In the genomic region with DNA sequence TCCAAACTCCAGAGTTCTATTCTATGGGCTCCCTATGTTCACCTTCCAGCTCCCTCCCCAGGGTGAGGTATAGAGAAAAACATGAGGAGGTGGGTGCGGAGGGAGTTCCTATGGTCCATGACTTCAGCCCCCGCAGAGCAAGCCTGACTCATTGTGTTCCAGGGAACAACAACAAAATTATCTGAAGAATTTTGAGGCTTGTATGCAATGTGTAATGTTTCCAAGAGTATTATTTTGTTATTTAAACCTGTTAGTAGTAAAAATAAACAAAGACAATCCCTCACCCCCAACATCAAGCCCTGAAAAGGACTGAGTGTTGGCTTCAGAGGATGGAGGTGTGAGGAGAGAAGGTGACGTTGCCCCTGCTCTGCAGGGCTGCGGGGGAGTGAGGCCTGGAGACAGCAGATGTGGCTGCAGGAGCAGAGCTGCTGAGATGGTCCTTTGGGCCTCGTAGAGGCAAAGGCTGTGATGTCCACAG, we compare ENCODE assay signal across 16 cellular contexts. TPM values are rescaled to one million over a fixed set of nuclear protein-coding genes. Genes with fewer than 3 reads are reported as not detected.
DNase-seq lines count a peak whose midpoint lies in the region; ATAC-seq and TF ChIP-seq lines count a peak whose summit lies in the region.
"Had no signal": no experiment of that assay in that cellular context is flagged by ENCODE, and none has a peak within 500 bp of the region (broad histone marks: within the 10 kb centered on the region; RNA-seq: fewer than 3 reads in every experiment).

No MANE protein-coding gene starts in this region.

- TF ChIP-seq CTCF in RWPE2 (IDR thresholded peaks at IDR 0.05; ENCODE audit: poor library complexity, severe bottlenecking) (no peak), esophagus muscularis mucosa (IDR thresholded peaks at IDR 0.05) (no peak)

- ATAC-seq in RWPE2 (ENCODE audit: low read depth) (peak; percentile 54), GM19035 (IDR thresholded peaks at IDR 0.05; ENCODE audit: unreplicated experiment) (no peak), HG03571 (IDR thresholded peaks at IDR 0.05; ENCODE audit: unreplicated experiment) (no peak)
- ATAC-seq: activated naive CD4-positive, alpha-beta T cell treated with anti-CD3 and anti-CD28 coated beads, Interleukin-2, amount 50 U/mL, for 72 hours; psoas muscle had no signal

- no peaks in the 10 kb centered on the region for H3K27me3 ChIP-seq in RWPE2 (ENCODE audit: insufficient read depth, poor library complexity, severe bottlenecking)
- H3K27me3 ChIP-seq in esophagus muscularis mucosa, result no peaks in the 10 kb centered on the region

- H3K4me3 ChIP-seq in RWPE2 (ENCODE audit: severe bottlenecking) (no peak overlapping the region), esophagus muscularis mucosa (no peak overlapping the region)
- H3K4me3 ChIP-seq: psoas muscle had no signal

- no peaks in the 10 kb centered on the region for H3K9me3 ChIP-seq in RWPE2 (ENCODE audit: severe bottlenecking)
- H3K9me3 ChIP-seq in esophagus muscularis mucosa, result no peaks in the 10 kb centered on the region
- H3K9me3 ChIP-seq: psoas muscle had no signal

- TF ChIP-seq EP300 in esophagus muscularis mucosa (IDR thresholded peaks at IDR 0.05), result no peak

- intact Hi-C loops in esophagus muscularis mucosa (cut with DNase I), result no loop called here

- peak; percentile 21 for DNase-seq in GM04503 (ENCODE audit: low read depth)
- no peak for DNase-seq in RWPE2 (ENCODE audit: low spot score)
- DNase-seq in esophagus muscularis mucosa (ENCODE audit: extremely low spot score), result peak; percentile 39
- peak; percentile 86 for DNase-seq in renal cortical epithelial cell (ENCODE audit: low read depth)
- no peak for DNase-seq in inferior parietal cortex (ENCODE audit: extremely low spot score)
- DNase-seq in NCI-H187 (lab: John Stamatoyannopoulos, UW), result no peak
- DNase-seq: GDM1; midbrain; NCI-H345; psoas muscle; stimulated activated CD4-positive, alpha-beta T cell treated with anti-CD3 and anti-CD28 coated beads, Interleukin-2, amount 100 ng/mL, for 48 hours; stimulated activated naive CD4-positive, alpha-beta T cell treated with Interleukin-2 at 50 U/mL for 16 hours; T-helper 9 cell had no signal

- H3K27ac ChIP-seq in RWPE2 (ENCODE audit: poor library complexity, severe bottlenecking) (peak overlapping the region; percentile 93), esophagus muscularis mucosa (replicated peaks in 1 of 4) (no peak overlapping the region)
- H3K27ac ChIP-seq: psoas muscle had no signal

- TF ChIP-seq POLR2A in esophagus muscularis mucosa (IDR thresholded peaks at IDR 0.05; ENCODE audit: low read depth), result no peak

- 94% methylated on average over 5 of the region's 5 CpGs for WGBS in esophagus muscularis mucosa

- H3K36me3 ChIP-seq in RWPE2 (ENCODE audit: low read depth), result peaks cover 10% of the 10 kb centered on the region
- H3K36me3 ChIP-seq in esophagus muscularis mucosa, result no peaks in the 10 kb centered on the region

- H3K4me1 ChIP-seq in RWPE2 (ENCODE audit: insufficient read depth, poor library complexity, severe bottlenecking) (peaks cover 41% of the 10 kb centered on the region), esophagus muscularis mucosa (peaks cover 4 to 34% (median 28%) of the 10 kb centered on the region in 4 donors)
- H3K4me1 ChIP-seq: psoas muscle had no signal

RNA-seq across cellular contexts. Expression of a gene that starts 29.0 kb away (rescaled TPM):
- 10 to 100 TPM in 3 of 4 donors, 1 to 10 TPM in 1; 7.5 to 12.9 (median 11.7) TPM for total RNA-seq in esophagus muscularis mucosa
- 70.9 and 246 TPM in 2 replicates for total RNA-seq in renal cortical epithelial cell

RNA-seq across cellular contexts. Expression of a gene that starts 55.6 kb away (rescaled TPM):
- total RNA-seq in esophagus muscularis mucosa (10 to 100 TPM in 2 of 4 donors, 1 to 10 TPM in 2; 7.8 to 14.4 (median 10.9) TPM), renal cortical epithelial cell (7.1 and 7.2 TPM in 2 replicates)
- total RNA-seq: activated naive CD4-positive, alpha-beta T cell treated with anti-CD3 and anti-CD28 coated beads, Interleukin-2, amount 50 U/mL, for 72 hours had no signal

Comparison
In these comparisons a context has a peak if more than half of its experiments do, and no peak if none do; other contexts are left out.
1. DNase-seq: peak in GM04503 (single experiment), esophagus muscularis mucosa (single experiment) and renal cortical epithelial cell (single experiment); none in RWPE2 (single experiment), inferior parietal cortex (single experiment) and NCI-H187 (0 of 2).